Comparison of ENCODE assay signal across 22 cellular contexts in genomic region chr6:167302074-167302473, GRCh38. TPM values are rescaled to one million over a fixed set of nuclear protein-coding genes. Genes with fewer than 3 reads are reported as not detected.
A peak's percentile ranks its signal among the peaks of the same experiment; 100 is the strongest.
DNase-seq lines count a peak whose midpoint lies in the region; ATAC-seq and TF ChIP-seq lines count a peak whose summit lies in the region.
"Had no signal": no experiment of that assay in that cellular context is flagged by ENCODE, and none has a peak within 500 bp of the region (broad histone marks: within the 10 kb centered on the region; RNA-seq: fewer than 3 reads in every experiment).

No MANE protein-coding gene starts in this region.

- TF ChIP-seq EP300 in suprapubic skin (IDR thresholded peaks at IDR 0.05): no peak

- intact Hi-C loops in left ventricle myocardium superior (cut with micrococcal nuclease): no loop called here
- intact Hi-C loops in cardiac septum (cut with DNase I): no loop called here
- intact Hi-C loops in right lobe of liver (cut with DNase I): no loop called here

- H3K4me3 ChIP-seq in right lobe of liver: no peak overlapping the region
- H3K4me3 ChIP-seq in suprapubic skin: no peak overlapping the region
- no peak overlapping the region for H3K4me3 ChIP-seq in effector memory CD4-positive, alpha-beta T cell (ENCODE audit: insufficient read depth, low read depth, low read length, poor library complexity, severe bottlenecking)

- H3K36me3 ChIP-seq in right lobe of liver: no peaks in the 10 kb centered on the region
- no peaks in the 10 kb centered on the region for H3K36me3 ChIP-seq in suprapubic skin
- H3K36me3 ChIP-seq in effector memory CD4-positive, alpha-beta T cell (ENCODE audit: control insufficient read depth, insufficient read depth, low read length): no peaks in the 10 kb centered on the region

- TF ChIP-seq POLR2A in right lobe of liver (IDR thresholded peaks at IDR 0.05) (no peak), suprapubic skin (IDR thresholded peaks at IDR 0.05) (no peak)

- 30% methylated on average over 9 of the region's 9 CpGs for WGBS in right lobe of liver (ENCODE audit: insufficient coverage, low coverage, low lambda C conversion rate, missing lambda C conversion rate)
- WGBS in suprapubic skin: 73% methylated on average over 9 of the region's 9 CpGs

- H3K27me3 ChIP-seq in right lobe of liver (no peaks in the 10 kb centered on the region), suprapubic skin (peaks cover 13% of the 10 kb centered on the region)
- H3K27me3 ChIP-seq in effector memory CD4-positive, alpha-beta T cell (replicated peaks; ENCODE audit: control insufficient read depth, insufficient read depth, low read length, poor library complexity, severe bottlenecking): no peaks in the 10 kb centered on the region

- H3K9me3 ChIP-seq in right lobe of liver: no peaks in the 10 kb centered on the region
- no peaks in the 10 kb centered on the region for H3K9me3 ChIP-seq in suprapubic skin
- H3K9me3 ChIP-seq in effector memory CD4-positive, alpha-beta T cell (ENCODE audit: control insufficient read depth, low read length): no peaks in the 10 kb centered on the region

- DNase-seq in left ventricle myocardium superior: no peak
- no peak for DNase-seq in cardiac septum (ENCODE audit: low spot score)
- DNase-seq in left lobe of liver (ENCODE audit: low spot score): no peak
- DNase-seq in right lobe of liver: peak in 2 of 3 donors; percentile 65 to 70
- peak; percentile 14 to 21 for DNase-seq in suprapubic skin (ENCODE audit: low spot score in 2 of 2)
- DNase-seq in putamen (ENCODE audit: low spot score): no peak
- DNase-seq in OCI-M2 (lab: John Stamatoyannopoulos, UW; ENCODE audit: unreplicated experiment): no peak
- no peak for DNase-seq in effector memory CD4-positive, alpha-beta T cell
- DNase-seq: C1 segment of cervical spinal cord; Calu3; CD4-positive, alpha-beta memory T cell; COR-L47; DMS53; DMS79 treated with DMSO at 0.1 percent for 48 hours; GF-D8; GOT3; H7; HCEC 1CT had no signal

- no peak for TF ChIP-seq CTCF in right lobe of liver (IDR thresholded peaks at IDR 0.05)
- no peak for TF ChIP-seq CTCF in suprapubic skin (IDR thresholded peaks at IDR 0.05)

- H3K27ac ChIP-seq in right lobe of liver (peak overlapping the region in 1 of 3 donors; percentile 47), suprapubic skin (no peak overlapping the region)
- no peak overlapping the region for H3K27ac ChIP-seq in effector memory CD4-positive, alpha-beta T cell (ENCODE audit: insufficient read depth, low read length, poor library complexity, severe bottlenecking)

- H3K4me1 ChIP-seq in right lobe of liver (peaks cover 0 to 8% (median 0%) of the 10 kb centered on the region in 4 donors), suprapubic skin (no peaks in the 10 kb centered on the region)
- H3K4me1 ChIP-seq in effector memory CD4-positive, alpha-beta T cell (ENCODE audit: control insufficient read depth, insufficient read depth, low read length, poor library complexity, severe bottlenecking): no peaks in the 10 kb centered on the region

- ATAC-seq in left ventricle myocardium superior: peak; percentile 47
- ATAC-seq in left lobe of liver: peak; percentile 92
- peak; percentile 82 to 93 (median 89) for ATAC-seq in right lobe of liver

RNA-seq across cellular contexts. Expression of gene UNC93A, which starts 11.0 kb away (rescaled TPM):
- total RNA-seq in left ventricle myocardium superior (not detected), cardiac septum (not detected), left lobe of liver (5.3 TPM), right lobe of liver (10 to 100 TPM in 1 of 6 experiments, 1 to 10 TPM in 5; 1.4 to 15.8 (median 4.9) TPM), suprapubic skin (10 to 100 TPM; 16.1 to 41.7 (median 30.2) TPM)
- total RNA-seq: A172; A673; Calu3; CD4-positive, alpha-beta memory T cell; Daoy; G401 had no signal

RNA-seq across cellular contexts. Expression of gene TTLL2, which starts 22.8 kb away (rescaled TPM):
- total RNA-seq in left ventricle myocardium superior (not detected), cardiac septum (not detected), left lobe of liver (not detected), right lobe of liver (not detected), suprapubic skin (not detected)
- total RNA-seq: A172; A673; Calu3; CD4-positive, alpha-beta memory T cell; Daoy; G401; H7 had no signal

Comparison
In these comparisons a context has a peak if more than half of its experiments do, and no peak if none do; other contexts are left out.
1. DNase-seq: peak in right lobe of liver (2 of 3) and suprapubic skin (2 of 2); none in left ventricle myocardium superior (single experiment), cardiac septum (single experiment), left lobe of liver (single experiment), putamen (single experiment), OCI-M2 (single experiment) and effector memory CD4-positive, alpha-beta T cell (0 of 3).
2. Peak in every context shown above with its lines, with median percentiles within 50 percentile points of each other: ATAC-seq.